ENCODE assay signal across 8 cellular contexts in genomic region chr2:118186110-118186857, GRCh38.
A peak's percentile ranks its signal among the peaks of the same experiment; 100 is the strongest.
DNase-seq lines count a peak whose midpoint lies in the region; TF ChIP-seq lines count a peak whose summit lies in the region.

No MANE protein-coding gene starts in this region.

- TF ChIP-seq CTCF in GM20000 (IDR thresholded peaks at IDR 0.05; ENCODE audit: extremely low read depth, missing control alignments) (no peak), epithelial cell of proximal tubule (conservative IDR thresholded peaks at IDR 0.05; ENCODE audit: low read depth, low read length) (no peak)

- H3K4me3 ChIP-seq in NT2/D1 (ENCODE audit: insufficient read length, low read depth) (peak overlapping the region; percentile 68), epithelial cell of proximal tubule (ENCODE audit: low read depth, low read length) (peak overlapping the region; percentile 69), mucosa of stomach (ENCODE audit: low read length) (peak overlapping the region; percentile 26)

- H3K36me3 ChIP-seq in NT2/D1 (ENCODE audit: insufficient read depth, insufficient read length, low read length) (no peaks in the 10 kb centered on the region), mucosa of stomach (ENCODE audit: control insufficient read depth, insufficient read depth, low read length) (no peaks in the 10 kb centered on the region)

- peak overlapping the region; percentile 85 for H3K9ac ChIP-seq in NT2/D1 (ENCODE audit: insufficient read length, low read depth)
- peak overlapping the region; percentile 63 for H3K9ac ChIP-seq in mucosa of stomach (ENCODE audit: low read length)

- H3K9me3 ChIP-seq in NT2/D1 (ENCODE audit: insufficient read depth, low read length) (no peaks in the 10 kb centered on the region), mucosa of stomach (ENCODE audit: control insufficient read depth, low read length) (no peaks in the 10 kb centered on the region)

- DNase-seq in Caki2 (ENCODE audit: low read depth) (peak; percentile 84), GM20000 (ENCODE audit: low spot score) (peak; percentile 90), HS-5 (ENCODE audit: low read depth) (peak; percentile 59), NT2/D1 (ENCODE audit: low read depth, low spot score) (peak; percentile 64), activated T-cell treated with anti-CD3 and anti-CD28 coated beads for 24 hours (ENCODE audit: low read depth) (peak; percentile 82), epithelial cell of proximal tubule (ENCODE audit: low read depth) (peak; percentile 18)
- DNase-seq in stimulated activated CD8-positive, alpha-beta memory T cell treated with anti-CD3 and anti-CD28 coated beads, Interleukin-4, amount 100 ng/mL, for 48 hours: peak; percentile 90

- peaks cover 10% of the 10 kb centered on the region for H3K27me3 ChIP-seq in NT2/D1 (ENCODE audit: insufficient read depth, insufficient read length)
- no peaks in the 10 kb centered on the region for H3K27me3 ChIP-seq in mucosa of stomach (ENCODE audit: control insufficient read depth, insufficient read depth, low read length)

- in situ Hi-C loops in Caki2 (cut with HindIII; ENCODE audit: low pct_unique_long_range_greater_than_20kb, low sequenced_read_pairs): no loop called here

- peaks cover 4% of the 10 kb centered on the region for H3K4me1 ChIP-seq in NT2/D1 (ENCODE audit: insufficient read depth, insufficient read length)
- H3K4me1 ChIP-seq in mucosa of stomach (ENCODE audit: control insufficient read depth, insufficient read depth, low read length): peaks cover 4% of the 10 kb centered on the region

Comparison
In these comparisons a context has a peak if more than half of its experiments do, and no peak if none do; other contexts are left out.
1. Peak in every context shown above with its lines: DNase-seq and H3K4me3 ChIP-seq.
2. DNase-seq: peak in every context shown above with its lines; median percentile 90 in GM20000; 90 in stimulated activated CD8-positive, alpha-beta memory T cell treated with anti-CD3 and anti-CD28 coated beads, Interleukin-4, amount 100 ng/mL, for 48 hours; 84 in Caki2; 82 in activated T-cell treated with anti-CD3 and anti-CD28 coated beads for 24 hours; 64 in NT2/D1; 59 in HS-5; 18 in epithelial cell of proximal tubule.